1 cellular context compared by ENCODE assay signal in genomic region chr5:141875795-141876627, GRCh38.
TF ChIP-seq lines count a peak whose summit lies in the region.

No MANE protein-coding gene starts in this region.

TF ChIP-seq in K562, 482 proteins besides CTCF, POLR2A, EP300 and RAD21 (continued from another document):
- 0 out of 2 replicates have a peak, but pooled peaks have one; percentile 57 for TF ChIP-seq ARID4B (CRISPR knock-in tag; IDR thresholded peaks at IDR 0.05)
- TF ChIP-seq DACH1 (IDR thresholded peaks at IDR 0.05; ENCODE audit: partially characterized antibody): no peak
- TF ChIP-seq CREB3 (tag; conservative IDR thresholded peaks at IDR 0.05; ENCODE audit: low read depth): no peak
- TF ChIP-seq CHD2 (IDR thresholded peaks at IDR 0.05; ENCODE audit: low read depth, low read length): peak; percentile 60; the same call in 1 of the 2 replicates
- TF ChIP-seq TEAD1 (CRISPR knock-in tag; IDR thresholded peaks at IDR 0.05): no peak; a peak in 1 of 4 replicates
- peak in 1 of 2 experiments; percentile 30; a peak in 1 of 4 replicates for TF ChIP-seq NONO (IDR thresholded peaks at IDR 0.05; ENCODE audit: low read depth in 2 of 2, low read length in 1 of 2)
- TF ChIP-seq BCOR (IDR thresholded peaks at IDR 0.05): peak; percentile 76
- no peak for TF ChIP-seq IFI16 (CRISPR knock-in tag; IDR thresholded peaks at IDR 0.05)
- no peak; the same call in 1 of the 2 replicates for TF ChIP-seq SMARCC2 (IDR thresholded peaks at IDR 0.05; ENCODE audit: low read depth)
- no peak for TF ChIP-seq SAFB2 (IDR thresholded peaks at IDR 0.05; ENCODE audit: borderline replicate concordance, low read depth, low read length, severe bottlenecking)
- peak; percentile 81; the same call in 1 of the 2 replicates for TF ChIP-seq RNF2 (IDR thresholded peaks at IDR 0.05)
- no peak for TF ChIP-seq NR2F6 (CRISPR knock-in tag; IDR thresholded peaks at IDR 0.05)
- peak; percentile 57 to 79; a peak in 3 of 4 replicates for TF ChIP-seq MAZ (CRISPR knock-in tag; conservative IDR thresholded peaks at IDR 0.05 in 1 of 2, IDR thresholded peaks at IDR 0.05 in 1 of 2)
- TF ChIP-seq HMG20B (CRISPR knock-in tag; IDR thresholded peaks at IDR 0.05): no peak
- TF ChIP-seq MITF (IDR thresholded peaks at IDR 0.05): no peak
- no peak for TF ChIP-seq NFATC3 (IDR thresholded peaks at IDR 0.05)
- no peak for TF ChIP-seq ZBTB9 (CRISPR knock-in tag; IDR thresholded peaks at IDR 0.05)
- peak; percentile 55; the same call in 1 of the 2 replicates for TF ChIP-seq BRD4 (IDR thresholded peaks at IDR 0.05)
- no peak for TF ChIP-seq HDAC8 (tag; IDR thresholded peaks at IDR 0.05)
- no peak for TF ChIP-seq HOXB6 (CRISPR knock-in tag; IDR thresholded peaks at IDR 0.05; ENCODE audit: borderline replicate concordance)
- TF ChIP-seq MXI1 (IDR thresholded peaks at IDR 0.05; ENCODE audit: low read depth, low read length): no peak
- no peak for TF ChIP-seq ZNF655 (CRISPR knock-in tag; IDR thresholded peaks at IDR 0.05)
- peak; percentile 65; the same call in 1 of the 2 replicates for TF ChIP-seq DPF2 (IDR thresholded peaks at IDR 0.05)
- TF ChIP-seq MTF1 (CRISPR knock-in tag; IDR thresholded peaks at IDR 0.05; ENCODE audit: borderline replicate concordance): no peak
- no peak for TF ChIP-seq CHD1 (IDR thresholded peaks at IDR 0.05; ENCODE audit: low read length)
- no peak for TF ChIP-seq CAMTA2 (CRISPR knock-in tag; conservative IDR thresholded peaks at IDR 0.05)
- TF ChIP-seq PYGO2 (tag; IDR thresholded peaks at IDR 0.05): no peak
